In genomic region chr9:135412308-135413085, GRCh38 we compare ENCODE assay signal across 8 cellular contexts.
DNase-seq lines count a peak whose midpoint lies in the region; ATAC-seq, FAIRE-seq and TF ChIP-seq lines count a peak whose summit lies in the region.
"Not testable (repeated sequence)": the region's sequence is repeated elsewhere in the genome, so short reads cannot be mapped to it uniquely, and the experiment has no call there.

No MANE protein-coding gene starts in this region.

- TF ChIP-seq POLR2A in K562 (conservative IDR thresholded peaks at IDR 0.05): not testable (repeated sequence)

- H3K36me3 ChIP-seq in K562 (ENCODE audit: control insufficient read depth, insufficient read depth, low read length); left ventricle myocardium inferior; parathyroid adenoma (ENCODE audit: control insufficient read depth, insufficient read depth, low read length): not testable (repeated sequence)

- H3K4me2 ChIP-seq in K562 (ENCODE audit: insufficient read depth, low read length); parathyroid adenoma (ENCODE audit: low read length): not testable (repeated sequence)

- TF ChIP-seq CTCF in K562 (IDR thresholded peaks at IDR 0.05 in 2 of 3, conservative IDR thresholded peaks at IDR 0.05 in 1 of 3; ENCODE audit: insufficient read depth in 2 of 3, low read depth in 1 of 3, low read length in 3 of 3): peak; percentile 98 to 100 (median 100)
- peak; percentile 100 for TF ChIP-seq CTCF in left ventricle myocardium inferior (IDR thresholded peaks at IDR 0.05; ENCODE audit: borderline replicate concordance)
- TF ChIP-seq CTCF in parathyroid adenoma (IDR thresholded peaks at IDR 0.05): peak; percentile 95

- not testable (repeated sequence) for BruUV-seq in K562 (replicated peaks; lab: Mats Ljungman, UMichigan)

- DNase-seq in DMS79 (lab: John Stamatoyannopoulos, UW) (peak; percentile 49), HT-29 (ENCODE audit: low spot score) (peak; percentile 78), NCI-H774 (lab: John Stamatoyannopoulos, UW) (peak; percentile 52), K562 (ENCODE audit: extremely low read depth in 1 of 4, low spot score in 3 of 4) (peak; percentile 83 to 96 (median 92)), left ventricle myocardium inferior (peak; percentile 60), substantia nigra (lab: John Stamatoyannopoulos, UW) (peak in 40 of 49 donors; percentile 3 to 86 (median 46))
- DNase-seq in activated CD4-positive, CD25-positive, alpha-beta regulatory T cell treated with anti-CD3 and anti-CD28 coated beads, Interleukin-2, amount 50 U/mL, for 72 hours: peak; percentile 82

- not testable (repeated sequence) for H3K4me3 ChIP-seq in K562; left ventricle myocardium inferior; parathyroid adenoma (ENCODE audit: low read depth, low read length)

- peak; percentile 49 for FAIRE-seq in K562 (lab: Jason Lieb, UNC)

- POLR2A ChIA-PET in K562 (lab: Yijun Ruan, JAX): interaction anchor here (0.9 kb wide), 1 partner anchor 60 kb away, joined by 3 read pairs; no protein-coding TSS in a partner anchor

- not testable (repeated sequence) for H3K9me3 ChIP-seq in K562 (replicated peaks; ENCODE audit: control insufficient read depth, insufficient read depth, low read depth, low read length); left ventricle myocardium inferior (replicated peaks); parathyroid adenoma (ENCODE audit: control insufficient read depth, low read length)

- H3K27ac ChIP-seq in K562 (ENCODE audit: extremely low read depth, low read depth, low read length); left ventricle myocardium inferior (replicated peaks); parathyroid adenoma; substantia nigra (ENCODE audit: low read depth, low read length, poor library complexity, severe bottlenecking): not testable (repeated sequence)

- H3K9me1 ChIP-seq in K562 (ENCODE audit: control insufficient read depth, insufficient read depth, low read length): not testable (repeated sequence)

- H3K4me1 ChIP-seq in K562 (replicated peaks in 1 of 2; ENCODE audit: control insufficient read depth in 2 of 2, insufficient read depth in 2 of 2, low read length in 2 of 2): peaks cover 4 to 26% of the 10 kb centered on the region in 2 experiments; a peak in 2 of 5 replicates
- H3K4me1 ChIP-seq in left ventricle myocardium inferior, parathyroid adenoma: not testable (repeated sequence)

- H3K27me3 ChIP-seq in K562 (ENCODE audit: control insufficient read depth in 2 of 2, insufficient read depth in 2 of 2, low read length in 2 of 2) (peaks cover 2 to 23% of the 10 kb centered on the region in 2 experiments; a peak in 4 of 5 replicates), left ventricle myocardium inferior (ENCODE audit: low read depth) (peaks cover 98% of the 10 kb centered on the region)
- H3K27me3 ChIP-seq in parathyroid adenoma (ENCODE audit: control insufficient read depth, insufficient read depth, low read length): not testable (repeated sequence)

- H3K79me2 ChIP-seq in K562 (ENCODE audit: control insufficient read depth, insufficient read depth, low read length); parathyroid adenoma: not testable (repeated sequence)

- intact Hi-C loops in K562 (cut with micrococcal nuclease): loop anchor here (2.0 to 10.0 kb wide), 2 partner anchors 326 to 718 kb away; partner anchors contain the start of gene OLFM1
- intact Hi-C loops in left ventricle myocardium inferior (cut with micrococcal nuclease): loop anchor here (5.0 kb wide), 1 partner anchor 325 kb away; the partner anchor contains the start of gene OLFM1

- ATAC-seq in K562: peak; percentile 99

- in situ Hi-C loops in K562 (cut with MboI): loop anchor here (5.0 kb wide), 1 partner anchor 325 kb away; the partner anchor contains the start of gene OLFM1

- 7% methylated on average over 32 of the region's 43 CpGs for WGBS in K562 (ENCODE audit: insufficient coverage, low coverage, missing lambda C conversion rate)

- peak; percentile 86 to 97 for TF ChIP-seq RAD21 in K562 (CRISPR knock-in tag; conservative IDR thresholded peaks at IDR 0.05 in 1 of 2, IDR thresholded peaks at IDR 0.05 in 1 of 2)

- not testable (repeated sequence) for H2AFZ ChIP-seq in K562 (ENCODE audit: low read depth, low read length); parathyroid adenoma

- not testable (repeated sequence) for H4K20me1 ChIP-seq in K562 (replicated peaks; ENCODE audit: control insufficient read depth, insufficient read depth, low read length)

- not testable (repeated sequence) for TF ChIP-seq EP300 in K562 (IDR thresholded peaks at IDR 0.05; ENCODE audit: low read length)

- CTCF ChIA-PET in K562 (lab: Yijun Ruan, JAX; ENCODE audit: low intra/inter-chr PET ratio): interaction anchor here (0.7 to 3.0 kb wide), 6 partner anchors 9 to 594 kb away, joined by 3 to 33 read pairs (median 4); partner anchors contain the start of gene OLFM1

- not testable (repeated sequence) for H3K9ac ChIP-seq in K562 (ENCODE audit: insufficient read depth in 1 of 2, low read depth in 2 of 2, low read length in 2 of 2); parathyroid adenoma

TF ChIP-seq in K562, 482 proteins besides CTCF, POLR2A, EP300 and RAD21 (continues in another document):
- peak; percentile 82; the same call in 1 of the 2 replicates for TF ChIP-seq STAG1 (CRISPR knock-in tag; IDR thresholded peaks at IDR 0.05; ENCODE audit: borderline replicate concordance)
- TF ChIP-seq GABPB1 (CRISPR knock-in tag; IDR thresholded peaks at IDR 0.05): 0 out of 2 replicates have a peak, but pooled peaks have one; percentile 44
- peak; percentile 9; the same call in 1 of the 2 replicates for TF ChIP-seq JUN (IDR thresholded peaks at IDR 0.05; ENCODE audit: borderline replicate concordance, low read depth, low read length)
- TF ChIP-seq JUN (CRISPR knock-in tag; IDR thresholded peaks at IDR 0.05; ENCODE audit: borderline replicate concordance); MYNN (CRISPR knock-in tag; IDR thresholded peaks at IDR 0.05); MYC (CRISPR knock-in tag; IDR thresholded peaks at IDR 0.05; ENCODE audit: borderline replicate concordance, low read depth): not testable (repeated sequence)
- TF ChIP-seq RB1 (IDR thresholded peaks at IDR 0.05; ENCODE audit: low read depth): peak; percentile 92
- TF ChIP-seq ZBTB7A (IDR thresholded peaks at IDR 0.05; ENCODE audit: borderline replicate concordance, control insufficient read depth, low read depth, low read length): peak; percentile 81; the same call in 1 of the 2 replicates
- peak; percentile 78 for TF ChIP-seq DEAF1 (CRISPR knock-in tag; IDR thresholded peaks at IDR 0.05)
- peak; percentile 25 for TF ChIP-seq RBM25 (IDR thresholded peaks at IDR 0.05; ENCODE audit: low read depth, low read length, severe bottlenecking)
- TF ChIP-seq MYNN (IDR thresholded peaks at IDR 0.05): peak; percentile 42; the same call in 1 of the 2 replicates
- TF ChIP-seq ZNF384 (IDR thresholded peaks at IDR 0.05; ENCODE audit: low read depth, low read length): 0 out of 2 replicates have a peak, but pooled peaks have one; percentile 26
- TF ChIP-seq SMC3 (conservative IDR thresholded peaks at IDR 0.05; ENCODE audit: insufficient read depth, low read depth, low read length): peak; percentile 98
- TF ChIP-seq MYC (IDR thresholded peaks at IDR 0.05; ENCODE audit: low read depth, low read length): peak; percentile 46; the same call in 1 of the 2 replicates
- peak; percentile 52 for TF ChIP-seq HMGN3 (IDR thresholded peaks at IDR 0.05; ENCODE audit: borderline replicate concordance, extremely low read depth, insufficient read length, low read depth, low read length)
- peak in 1 of 2 experiments; percentile 85; a peak in 2 of 4 replicates for TF ChIP-seq MAZ (CRISPR knock-in tag; conservative IDR thresholded peaks at IDR 0.05 in 1 of 2, IDR thresholded peaks at IDR 0.05 in 1 of 2)
- TF ChIP-seq YY1 (IDR thresholded peaks at IDR 0.05; ENCODE audit: borderline replicate concordance in 1 of 3, control insufficient read depth in 1 of 3, extremely low read depth in 1 of 3, insufficient read depth in 3 of 3, insufficient read length in 1 of 3, insufficient replicate concordance in 2 of 3, low read depth in 1 of 3, low read length in 2 of 3): peak in 1 of 3 experiments; percentile 37
- TF ChIP-seq CTCFL (IDR thresholded peaks at IDR 0.05; ENCODE audit: borderline replicate concordance, insufficient read depth, low read depth, low read length, poor library complexity, severe bottlenecking): peak; percentile 71
